ENCODE assay signal across 28 cellular contexts in genomic region chr3:162487138-162487537, GRCh38.
DNase-seq lines count a peak whose midpoint lies in the region; ATAC-seq, FAIRE-seq and TF ChIP-seq lines count a peak whose summit lies in the region.
"Had no signal": no experiment of that assay in that cellular context is flagged by ENCODE, and none has a peak within 500 bp of the region (broad histone marks: within the 10 kb centered on the region; RNA-seq: fewer than 3 reads in every experiment).

No MANE protein-coding gene starts in this region.

- H3K4me1 ChIP-seq in DND-41 (ENCODE audit: insufficient read depth, low read length) (peaks cover 4% of the 10 kb centered on the region), Karpas-422 (ENCODE audit: low read length) (no peaks in the 10 kb centered on the region), colonic mucosa (no peaks in the 10 kb centered on the region)
- H3K4me1 ChIP-seq: Caco-2 had no signal

- H3K4me3 ChIP-seq in DND-41 (ENCODE audit: low read depth in 1 of 2, low read length in 2 of 2), result no peak overlapping the region
- no peak overlapping the region for H3K4me3 ChIP-seq in bronchial epithelial cell (ENCODE audit: low read depth, low read length)
- no peak overlapping the region for H3K4me3 ChIP-seq in fibroblast of pulmonary artery (replicated peaks; ENCODE audit: low read depth, low read length)
- H3K4me3 ChIP-seq in Karpas-422 (ENCODE audit: low read length), result no peak overlapping the region
- no peak overlapping the region for H3K4me3 ChIP-seq in colonic mucosa
- H3K4me3 ChIP-seq: SJCRH30 had no signal

- DNase-seq in DND-41, result no peak
- peak; percentile 5 for DNase-seq in NCI-H226
- peak; percentile 10 for DNase-seq in bronchial epithelial cell (ENCODE audit: low read depth)
- peak; percentile 35 for DNase-seq in fibroblast of pulmonary artery (ENCODE audit: low read depth)
- no peak for DNase-seq in D341Med (ENCODE audit: low spot score)
- no peak for DNase-seq in Karpas-422
- DNase-seq in colonic mucosa, result no peak
- DNase-seq in hippocampal formation (lab: John Stamatoyannopoulos, UW), result no peak
- DNase-seq: Caco-2; CD8-positive, alpha-beta T cell; DMS 273 treated with DMSO at 0.1 percent for 48 hours; DMS79; GF-D8; NCI-H1092 treated with DMSO at 0.1 percent for 48 hours; NCI-H1436; NCI-H187; NCI-H2081 treated with DMSO at 0.1 percent for 48 hours; NCI-H2171; NCI-H345; NCI-H510A treated with DMSO at 0.1 percent for 48 hours; NCI-H748 treated with DMSO at 0.1 percent for 48 hours; SJCRH30 had no signal

- H3K4me2 ChIP-seq in DND-41 (ENCODE audit: insufficient read depth, low read length) (no peak overlapping the region), Karpas-422 (ENCODE audit: low read depth, low read length, poor library complexity, severe bottlenecking) (no peak overlapping the region)
- H3K4me2 ChIP-seq: KMS-11 had no signal

- TF ChIP-seq CTCF in DND-41 (IDR thresholded peaks at IDR 0.05; ENCODE audit: borderline replicate concordance, extremely low read depth, low read length, poor library complexity, severe bottlenecking) (no peak), bronchial epithelial cell (IDR thresholded peaks at IDR 0.05; ENCODE audit: insufficient read depth, low read length, severe bottlenecking) (no peak), fibroblast of pulmonary artery (IDR thresholded peaks at IDR 0.05; ENCODE audit: low read length, missing control alignments) (no peak), colonic mucosa (IDR thresholded peaks at IDR 0.05) (no peak)

- H2AFZ ChIP-seq in DND-41 (ENCODE audit: low read depth, low read length), result no peak overlapping the region
- H2AFZ ChIP-seq in Karpas-422 (ENCODE audit: low read length), result no peak overlapping the region

- no peaks in the 10 kb centered on the region for H3K9me3 ChIP-seq in DND-41 (ENCODE audit: insufficient read depth, low read length, severe bottlenecking)
- H3K9me3 ChIP-seq in Karpas-422 (ENCODE audit: low read length), result peaks cover 23% of the 10 kb centered on the region
- no peaks in the 10 kb centered on the region for H3K9me3 ChIP-seq in colonic mucosa
- H3K9me3 ChIP-seq: Caco-2, SJCRH30 had no signal

- H3K79me2 ChIP-seq in DND-41 (ENCODE audit: insufficient read depth, low read length) (no peaks in the 10 kb centered on the region), Karpas-422 (ENCODE audit: low read length) (no peaks in the 10 kb centered on the region)

- no peak for FAIRE-seq in bronchial epithelial cell (lab: Jason Lieb, UNC)
- FAIRE-seq: GM12891, H54, HTR-8/SVneo had no signal

- ATAC-seq in DND-41 (ENCODE audit: insufficient read depth, low read depth), result peak; percentile 29; the same call in 2 of the 3 replicates
- ATAC-seq: CD8-positive, alpha-beta T cell; SK-N-SH treated with all-trans-retinoic acid at 6 μM for 48 hours had no signal

- no peaks in the 10 kb centered on the region for H3K27me3 ChIP-seq in DND-41 (ENCODE audit: insufficient read depth, low read length, poor library complexity)
- no peaks in the 10 kb centered on the region for H3K27me3 ChIP-seq in bronchial epithelial cell (ENCODE audit: control insufficient read depth, insufficient read depth, low read length)
- H3K27me3 ChIP-seq in Karpas-422 (ENCODE audit: low read length), result no peaks in the 10 kb centered on the region
- no peaks in the 10 kb centered on the region for H3K27me3 ChIP-seq in colonic mucosa
- H3K27me3 ChIP-seq: SJCRH30 had no signal

- H3K9ac ChIP-seq in DND-41 (ENCODE audit: low read depth, low read length), result no peak overlapping the region
- H3K9ac ChIP-seq in Karpas-422 (ENCODE audit: low read length), result no peak overlapping the region
- H3K9ac ChIP-seq in colonic mucosa (ENCODE audit: low read depth in 2 of 2, low read length in 2 of 2), result no peak overlapping the region
- H3K9ac ChIP-seq: KMS-11 had no signal

- H3K27ac ChIP-seq in DND-41 (ENCODE audit: low read length), result no peak overlapping the region
- no peak overlapping the region for H3K27ac ChIP-seq in Karpas-422 (ENCODE audit: low read length)
- no peak overlapping the region for H3K27ac ChIP-seq in colonic mucosa
- H3K27ac ChIP-seq: C4-2B, KMS-11, SJCRH30 had no signal

- intact Hi-C loops in colonic mucosa (cut with DNase I), result no loop called here

- no peaks in the 10 kb centered on the region for H3K9me2 ChIP-seq in Karpas-422 (replicated peaks; ENCODE audit: insufficient read depth, low read length)

- H4K20me1 ChIP-seq in DND-41 (ENCODE audit: insufficient read depth, low read length) (no peaks in the 10 kb centered on the region), Karpas-422 (ENCODE audit: insufficient read depth, low read depth, low read length) (no peaks in the 10 kb centered on the region)

- no peaks in the 10 kb centered on the region for H3K36me3 ChIP-seq in DND-41 (ENCODE audit: insufficient read depth, low read length)
- no peaks in the 10 kb centered on the region for H3K36me3 ChIP-seq in bronchial epithelial cell (ENCODE audit: control insufficient read depth, insufficient read depth, low read length)
- H3K36me3 ChIP-seq in Karpas-422 (ENCODE audit: insufficient read depth, low read length), result no peaks in the 10 kb centered on the region
- H3K36me3 ChIP-seq in colonic mucosa, result no peaks in the 10 kb centered on the region
- H3K36me3 ChIP-seq: SJCRH30 had no signal

Comparison
In these comparisons a context has a peak if more than half of its experiments do, and no peak if none do; other contexts are left out.
1. DNase-seq: peak in NCI-H226 (single experiment), bronchial epithelial cell (single experiment) and fibroblast of pulmonary artery (single experiment); none in DND-41 (single experiment), D341Med (single experiment), Karpas-422 (single experiment), colonic mucosa (single experiment) and hippocampal formation (0 of 2).